Comparison of ENCODE assay signal across 1 cellular context in the genomic region with DNA sequence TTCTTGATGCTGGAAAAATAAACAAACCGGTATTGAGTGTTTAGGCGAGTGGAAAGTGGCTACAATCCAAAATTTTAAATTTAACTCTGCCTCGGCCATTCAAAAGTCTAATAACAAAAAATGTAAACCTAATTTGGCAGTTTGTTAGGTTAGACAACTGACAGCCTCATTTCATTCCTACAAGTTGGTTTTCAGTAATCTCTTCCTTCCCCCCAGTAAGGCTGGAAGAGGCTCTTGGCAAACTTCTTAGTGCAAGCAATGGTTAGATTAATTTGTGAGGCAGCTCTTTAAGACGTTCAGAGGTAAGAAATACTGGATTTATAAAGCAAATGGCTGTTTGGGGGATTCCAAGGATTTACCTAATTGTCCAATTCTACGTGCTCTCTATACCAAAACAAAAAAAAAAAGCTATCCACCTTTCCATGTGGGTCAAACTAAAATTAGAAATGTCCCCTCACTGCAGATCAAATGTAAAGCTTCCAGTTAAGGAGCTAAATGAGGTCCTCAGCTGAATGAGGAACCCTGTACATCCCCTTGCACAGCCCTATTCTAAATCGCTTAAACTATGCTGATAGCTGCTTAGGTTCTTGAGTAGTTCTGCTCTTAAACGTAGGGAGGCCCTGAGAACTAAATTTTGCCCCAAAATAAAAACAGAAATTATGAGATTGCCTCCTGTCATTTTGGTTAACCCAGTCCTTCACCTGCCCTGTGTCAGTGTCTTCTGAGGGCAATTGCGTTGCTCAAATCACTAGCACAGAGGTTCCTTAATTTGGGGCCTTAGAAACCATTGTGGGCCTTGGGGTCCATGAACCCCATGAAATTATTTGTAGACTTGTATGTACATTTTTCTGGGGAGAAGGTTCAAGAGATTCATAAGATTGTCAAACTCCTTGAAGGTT.
TF ChIP-seq lines count a peak whose summit lies in the region.

No MANE protein-coding gene starts in this region.

TF ChIP-seq in GM12878, 131 proteins besides CTCF, POLR2A, EP300 and RAD21:
- TF ChIP-seq NR2C2 (IDR thresholded peaks at IDR 0.05; ENCODE audit: borderline replicate concordance, control insufficient read depth, insufficient read length, low read depth) = no peak
- peak; percentile 57 for TF ChIP-seq POLR2AphosphoS5 (IDR thresholded peaks at IDR 0.05; ENCODE audit: low read length)
- TF ChIP-seq SPI1 (IDR thresholded peaks at IDR 0.05; ENCODE audit: borderline replicate concordance, insufficient read depth, low read depth, low read length) = peak; percentile 43; the same call in 1 of the 2 replicates
- TF ChIP-seq SUZ12 (IDR thresholded peaks at IDR 0.05; ENCODE audit: unreplicated experiment) = no peak
